Comparison of ENCODE assay signal across 20 cellular contexts in genomic region chr10:106925187-106925586, GRCh38.
DNase-seq lines count a peak whose midpoint lies in the region; ATAC-seq, FAIRE-seq and TF ChIP-seq lines count a peak whose summit lies in the region.
"Had no signal": no experiment of that assay in that cellular context is flagged by ENCODE, and none has a peak within 500 bp of the region (broad histone marks: within the 10 kb centered on the region; RNA-seq: fewer than 3 reads in every experiment).

No MANE protein-coding gene starts in this region.

- H3K27me3 Mint-ChIP-seq in neural progenitor cell (ENCODE audit: insufficient read depth, low read depth): peaks cover 3% of the 10 kb centered on the region

- H3K4me2 ChIP-seq in neural progenitor cell: peak overlapping the region; percentile 32
- H3K4me2 ChIP-seq: KMS-11 had no signal

- peak; percentile 49 for FAIRE-seq in GM19239 (lab: Jason Lieb, UNC)
- FAIRE-seq: GM12892 had no signal

- H3K27ac ChIP-seq in SJCRH30 (0 out of 2 replicates have a peak overlapping the region, but pooled peaks have one; percentile 7), neural progenitor cell (peak overlapping the region; percentile 31)
- H3K27ac ChIP-seq: KMS-11, Peyer's patch had no signal

- no peak for ATAC-seq in HG02588 (IDR thresholded peaks at IDR 0.05; ENCODE audit: unreplicated experiment)
- no peak for ATAC-seq in HG02678 (IDR thresholded peaks at IDR 0.05; ENCODE audit: unreplicated experiment)
- ATAC-seq: HCT116 had no signal

- H4K20me1 ChIP-seq in neural progenitor cell (ENCODE audit: low read depth): no peaks in the 10 kb centered on the region

- H3K4me1 ChIP-seq in SJCRH30 (peaks cover 21% of the 10 kb centered on the region), neural progenitor cell (peaks cover 37% of the 10 kb centered on the region)
- H3K4me1 ChIP-seq: Peyer's patch had no signal

- H3K27me3 ChIP-seq in SJCRH30 (no peaks in the 10 kb centered on the region), neural progenitor cell (no peaks in the 10 kb centered on the region)
- H3K27me3 ChIP-seq: Peyer's patch had no signal

- H3K36me3 ChIP-seq in SJCRH30 (peaks cover 10% of the 10 kb centered on the region), neural progenitor cell (no peaks in the 10 kb centered on the region)
- H3K36me3 ChIP-seq: Peyer's patch had no signal

- DNase-seq in GM19239 (ENCODE audit: insufficient read length, low spot score): no peak
- DNase-seq in SJCRH30: peak; percentile 68 to 87
- peak; percentile 51 for DNase-seq in ecto neural progenitor cell (ENCODE audit: low spot score)
- peak; percentile 37 for DNase-seq in neural progenitor cell (ENCODE audit: low spot score)
- no peak for DNase-seq in NCI-H1417 treated with DMSO at 0.1 percent for 48 hours (lab: John Stamatoyannopoulos, UW)
- DNase-seq: Calu3, DMS79 treated with DMSO at 0.1 percent for 48 hours, MM.1S, NCI-H1694, NCI-H2081, NCI-H2227 treated with DMSO at 0.1 percent for 48 hours, NCI-H526 treated with DMSO at 0.1 percent for 48 hours, Peyer's patch, SIG-M5 had no signal

- peaks cover 13% of the 10 kb centered on the region for H3F3A ChIP-seq in neural progenitor cell (ENCODE audit: low read depth)

- no peak overlapping the region for H3K4me3 ChIP-seq in SJCRH30
- no peak overlapping the region for H3K4me3 ChIP-seq in neural progenitor cell
- H3K4me3 ChIP-seq: Peyer's patch had no signal

- H3K9me3 Mint-ChIP-seq in neural progenitor cell: peaks cover 10% of the 10 kb centered on the region
- H3K9me3 Mint-ChIP-seq: IgD-negative memory B cell had no signal

- peaks cover 3% of the 10 kb centered on the region for H3K36me3 Mint-ChIP-seq in neural progenitor cell
- H3K36me3 Mint-ChIP-seq: IgD-negative memory B cell had no signal

- peaks cover 30% of the 10 kb centered on the region for H3K4me1 Mint-ChIP-seq in neural progenitor cell
- H3K4me1 Mint-ChIP-seq: IgD-negative memory B cell had no signal

- H3K9me3 ChIP-seq in SJCRH30 (replicated peaks) (0 out of 2 replicates have a peak, but pooled peaks cover 2% of the 10 kb centered on the region), neural progenitor cell (ENCODE audit: low read depth) (no peaks in the 10 kb centered on the region)
- H3K9me3 ChIP-seq: Peyer's patch had no signal

- peak overlapping the region; percentile 78 for H2AFZ ChIP-seq in neural progenitor cell (replicated peaks)

- no peak overlapping the region for H3K27ac Mint-ChIP-seq in neural progenitor cell
- H3K27ac Mint-ChIP-seq: IgD-negative memory B cell had no signal

- H3K4me3 Mint-ChIP-seq in neural progenitor cell: no peak overlapping the region
- H3K4me3 Mint-ChIP-seq: IgD-negative memory B cell had no signal

- H3K79me2 ChIP-seq in neural progenitor cell (ENCODE audit: low read depth): no peaks in the 10 kb centered on the region

- no peak overlapping the region for H3K9ac ChIP-seq in neural progenitor cell
- H3K9ac ChIP-seq: KMS-11 had no signal

- TF ChIP-seq CTCF in neural progenitor cell (IDR thresholded peaks at IDR 0.05): no peak

Comparison
In these comparisons a context has a peak if more than half of its experiments do, and no peak if none do; other contexts are left out.
1. DNase-seq: peak in SJCRH30 (2 of 2), ecto neural progenitor cell (single experiment) and neural progenitor cell (single experiment); none in GM19239 (single experiment) and NCI-H1417 treated with DMSO at 0.1 percent for 48 hours (single experiment).